Comparison of ENCODE assay signal across 8 cellular contexts in genomic region chr10:7410306-7410799, GRCh38. TPM values are rescaled to one million over a fixed set of nuclear protein-coding genes. Genes with fewer than 3 reads are reported as not detected.
DNase-seq lines count a peak whose midpoint lies in the region; ATAC-seq and TF ChIP-seq lines count a peak whose summit lies in the region.

No MANE protein-coding gene starts in this region.

- WGBS in body of pancreas, 2 donors = 0% methylated on average over 35 of the region's 35 CpGs

- H3K4me1 ChIP-seq in RWPE2 (ENCODE audit: insufficient read depth, poor library complexity, severe bottlenecking) (no peaks in the 10 kb centered on the region), body of pancreas (peaks cover 51% of the 10 kb centered on the region)

- H3K27ac ChIP-seq in RWPE2 (ENCODE audit: poor library complexity, severe bottlenecking) = peak overlapping the region; percentile 40
- peak overlapping the region in 3 of 4 donors; percentile 34 to 66 (median 54) for H3K27ac ChIP-seq in body of pancreas

- H3K27me3 ChIP-seq in RWPE2 (ENCODE audit: insufficient read depth, poor library complexity, severe bottlenecking) = peaks cover 22% of the 10 kb centered on the region
- no peaks in the 10 kb centered on the region for H3K27me3 ChIP-seq in body of pancreas
- peaks cover 45% of the 10 kb centered on the region for H3K27me3 ChIP-seq in kidney epithelial cell (ENCODE audit: control insufficient read depth, insufficient read depth, low read length)

- no peaks in the 10 kb centered on the region for H3K36me3 ChIP-seq in RWPE2 (ENCODE audit: low read depth)
- no peaks in the 10 kb centered on the region for H3K36me3 ChIP-seq in body of pancreas (replicated peaks in 1 of 2; ENCODE audit: insufficient read depth in 1 of 2, low read depth in 2 of 2)
- H3K36me3 ChIP-seq in kidney epithelial cell (ENCODE audit: control insufficient read depth, insufficient read depth, low read length) = no peaks in the 10 kb centered on the region

- ATAC-seq in RWPE2 (ENCODE audit: low read depth) = peak; percentile 2; the same call in 1 of the 3 replicates
- peak; percentile 2 for ATAC-seq in body of pancreas
- ATAC-seq in HG02642 (IDR thresholded peaks at IDR 0.05; ENCODE audit: poor library complexity, unreplicated experiment) = no peak

- peak; percentile 34 for DNase-seq in GM12865 (ENCODE audit: low read depth)
- DNase-seq in RWPE2 (ENCODE audit: low spot score) = peak; percentile 44
- peak in 2 of 4 donors; percentile 13 to 18 for DNase-seq in body of pancreas
- no peak for DNase-seq in kidney epithelial cell (ENCODE audit: low read depth)
- DNase-seq in stimulated activated CD4-positive, alpha-beta T cell treated with anti-CD3 and anti-CD28 coated beads, Interleukin-4, amount 100 ng/mL, for 24 hours = peak; percentile 54
- no peak for DNase-seq in posterior vena cava (ENCODE audit: low spot score)
- DNase-seq in AG08396 (ENCODE audit: low spot score) = no peak

- H3K4me3 ChIP-seq in GM12865 (ENCODE audit: low read depth, low read length) (peak overlapping the region; percentile 91), RWPE2 (ENCODE audit: severe bottlenecking) (peak overlapping the region; percentile 65), body of pancreas (peak overlapping the region; percentile 56 to 73), kidney epithelial cell (ENCODE audit: low read depth, low read length) (peak overlapping the region; percentile 60)

- no peaks in the 10 kb centered on the region for H3K9me3 ChIP-seq in RWPE2 (ENCODE audit: severe bottlenecking)
- H3K9me3 ChIP-seq in body of pancreas = no peaks in the 10 kb centered on the region

- intact Hi-C loops in body of pancreas (cut with DNase I) = no loop called here
- intact Hi-C loops in posterior vena cava (cut with DNase I) = no loop called here

- TF ChIP-seq CTCF in GM12865 (IDR thresholded peaks at IDR 0.05; ENCODE audit: insufficient read depth, low read depth, low read length, missing control alignments) = no peak
- TF ChIP-seq CTCF in RWPE2 (IDR thresholded peaks at IDR 0.05; ENCODE audit: poor library complexity, severe bottlenecking) = no peak
- TF ChIP-seq CTCF in body of pancreas (IDR thresholded peaks at IDR 0.05) = no peak
- no peak for TF ChIP-seq CTCF in kidney epithelial cell (IDR thresholded peaks at IDR 0.05; ENCODE audit: insufficient read depth, low read length, poor library complexity, severe bottlenecking)

- TF ChIP-seq POLR2A in body of pancreas (IDR thresholded peaks at IDR 0.05) = no peak

RNA-seq across cellular contexts. Expression of gene SFMBT2, which starts 0.5 kb away (rescaled TPM):
- total RNA-seq in body of pancreas (1 to 10 TPM; 1.6 to 3.4 TPM), kidney epithelial cell (3.0 and 3.1 TPM in 2 replicates), posterior vena cava (10 to 100 TPM in 1 of 2 donors, 1 to 10 TPM in 1; 8.9 to 12.4 TPM)

Comparison
In these comparisons a context has a peak if more than half of its experiments do, and no peak if none do; other contexts are left out.
1. DNase-seq: peak in GM12865 (single experiment), RWPE2 (single experiment) and stimulated activated CD4-positive, alpha-beta T cell treated with anti-CD3 and anti-CD28 coated beads, Interleukin-4, amount 100 ng/mL, for 24 hours (single experiment); none in kidney epithelial cell (single experiment), posterior vena cava (single experiment) and AG08396 (single experiment).
2. Peak in every context shown above with its lines, with median percentiles within 50 percentile points of each other: H3K4me3 ChIP-seq.